In the genomic region with DNA sequence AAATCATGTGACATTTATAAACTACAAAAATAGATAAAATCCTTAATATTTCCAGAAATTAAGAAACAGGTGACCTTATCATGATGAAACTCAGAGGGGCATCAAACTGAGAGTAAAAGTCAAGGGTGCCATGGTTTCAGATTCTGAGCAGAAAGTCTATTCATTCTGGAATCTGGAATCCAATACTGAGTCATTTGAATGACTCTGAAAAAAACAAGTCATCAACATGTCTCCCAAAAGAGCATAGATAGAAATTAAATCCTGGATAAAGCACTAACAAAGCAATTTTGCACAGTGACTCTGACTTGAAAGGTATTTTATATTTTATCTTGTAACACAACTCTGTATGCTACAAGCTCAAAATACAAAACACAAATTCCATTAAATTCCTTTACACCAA, we compare ENCODE assay signal across 1 cellular context.
TF ChIP-seq lines count a peak whose summit lies in the region.

No MANE protein-coding gene starts in this region.

TF ChIP-seq in SK-N-SH treated with all-trans-retinoic acid at 6 μM for 48 hours, 23 proteins besides CTCF, POLR2A, EP300 and RAD21 (continued from another document):
- TF ChIP-seq TSHZ2 (CRISPR knock-in tag; IDR thresholded peaks at IDR 0.05) (no peak), TCF4 (CRISPR knock-in tag; IDR thresholded peaks at IDR 0.05; ENCODE audit: borderline replicate concordance) (no peak), ZFP3 (CRISPR knock-in tag; IDR thresholded peaks at IDR 0.05) (no peak), CSRNP3 (CRISPR knock-in tag; IDR thresholded peaks at IDR 0.05) (no peak), OSR1 (CRISPR knock-in tag; IDR thresholded peaks at IDR 0.05) (no peak), GLIS3 (CRISPR knock-in tag; IDR thresholded peaks at IDR 0.05) (no peak), PATZ1 (CRISPR knock-in tag; IDR thresholded peaks at IDR 0.05; ENCODE audit: borderline replicate concordance) (no peak), SNAI2 (CRISPR knock-in tag; IDR thresholded peaks at IDR 0.05) (no peak), PPARA (CRISPR knock-in tag; IDR thresholded peaks at IDR 0.05; ENCODE audit: borderline replicate concordance) (no peak)
